ENCODE assay signal across 10 cellular contexts in the genomic region with DNA sequence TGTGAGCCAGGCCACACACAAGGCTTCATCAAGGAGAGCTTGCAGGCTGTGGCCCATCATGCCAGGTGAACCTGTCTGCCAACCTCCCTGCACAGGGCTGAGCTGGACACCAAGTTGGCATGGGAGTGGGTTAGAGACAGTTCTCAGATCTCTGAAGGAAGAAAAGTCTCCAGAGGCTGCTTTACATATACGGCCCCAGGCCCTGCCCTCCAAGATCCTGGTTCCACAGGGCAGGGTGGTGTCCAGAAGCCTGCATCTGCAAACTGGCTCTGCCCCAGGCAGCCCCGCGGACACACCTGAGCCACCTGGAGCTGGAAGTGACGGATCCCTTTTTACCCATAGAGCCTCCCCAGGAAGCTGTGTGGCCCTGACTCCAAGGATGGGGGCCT. TPM values are rescaled to one million over a fixed set of nuclear protein-coding genes. Genes with fewer than 3 reads are reported as not detected.
DNase-seq lines count a peak whose midpoint lies in the region; ATAC-seq, FAIRE-seq and TF ChIP-seq lines count a peak whose summit lies in the region.
"Had no signal": no experiment of that assay in that cellular context is flagged by ENCODE, and none has a peak within 500 bp of the region (broad histone marks: within the 10 kb centered on the region; RNA-seq: fewer than 3 reads in every experiment).

No MANE protein-coding gene starts in this region.

- no peak overlapping the region for H2AFZ ChIP-seq in HepG2 (ENCODE audit: low read length)

- CTCF ChIA-PET in HepG2 (lab: Yijun Ruan, JAX; ENCODE audit: low intra/inter-chr PET ratio, low total read pairs): interaction anchor here (0.6 to 2.2 kb wide), 3 partner anchors 20 to 104 kb away, joined by 3 to 6 read pairs (median 4); a partner anchor contains a TSS

- DNase-seq in colonic mucosa (peak; percentile 54), HepG2 (ENCODE audit: low spot score) (no peak), stomach (no peak)
- DNase-seq in effector CD8-positive, alpha-beta T cell (lab: John Stamatoyannopoulos, UW): no peak
- DNase-seq: NCI-H524 treated with DMSO at 0.1 percent for 48 hours had no signal

- peak overlapping the region in 6 of 11 experiments; percentile 1 to 57 (median 18); a peak in 5 of 22 replicates for H3K27ac ChIP-seq in BLaER1 treated with 17β-estradiol and CSF1 and Interleukin-3, amounts not matched to agents 10 nM and 100 nM
- H3K27ac ChIP-seq in colonic mucosa (peak overlapping the region; percentile 64), HepG2 (ENCODE audit: extremely low read length, insufficient read depth, low read length) (peak overlapping the region; percentile 88), stomach (peak overlapping the region; percentile 44 to 79 (median 72))
- H3K27ac ChIP-seq: cardiac muscle cell had no signal

- FAIRE-seq in HepG2 (lab: Jason Lieb, UNC): no peak

- BruUV-seq in HepG2 (replicated peaks; lab: Mats Ljungman, UMichigan): no TSS peak

- POLR2A ChIA-PET in HepG2 (lab: Yijun Ruan, JAX): interaction anchor here (1.2 to 3.1 kb wide), 7 partner anchors 11 to 406 kb away, joined by 4 to 44 read pairs (median 9); a partner anchor contains a TSS

- no peak overlapping the region for H3K4me3 ChIP-seq in BLaER1 treated with 17β-estradiol and CSF1 and Interleukin-3, amounts not matched to agents 10 nM and 100 nM
- H3K4me3 ChIP-seq in colonic mucosa: no peak overlapping the region
- no peak overlapping the region for H3K4me3 ChIP-seq in HepG2 (replicated peaks in 1 of 3; ENCODE audit: insufficient read depth in 1 of 3, low read depth in 2 of 3, low read length in 3 of 3)
- no peak overlapping the region for H3K4me3 ChIP-seq in stomach
- H3K4me3 ChIP-seq: cardiac muscle cell had no signal

- H3K27me3 ChIP-seq in BLaER1 treated with 17β-estradiol and CSF1 and Interleukin-3, amounts not matched to agents 10 nM and 100 nM: no peaks in the 10 kb centered on the region
- H3K27me3 ChIP-seq in colonic mucosa: no peaks in the 10 kb centered on the region
- no peaks in the 10 kb centered on the region for H3K27me3 ChIP-seq in HepG2 (ENCODE audit: control insufficient read depth in 1 of 2, insufficient read depth in 2 of 2, low read length in 2 of 2)
- H3K27me3 ChIP-seq in stomach: no peaks in the 10 kb centered on the region
- H3K27me3 ChIP-seq: cardiac muscle cell had no signal

- H3K9ac ChIP-seq in BLaER1 treated with 17β-estradiol and CSF1 and Interleukin-3, amounts not matched to agents 10 nM and 100 nM: peak overlapping the region in 7 of 11 experiments; percentile 1 to 58 (median 34); a peak in 10 of 22 replicates
- peak overlapping the region in 1 of 2 donors; percentile 13 for H3K9ac ChIP-seq in colonic mucosa (ENCODE audit: low read depth in 2 of 2, low read length in 2 of 2)
- no peak overlapping the region for H3K9ac ChIP-seq in HepG2 (ENCODE audit: insufficient read depth, low read depth, low read length)

- TF ChIP-seq CTCF in colonic mucosa (IDR thresholded peaks at IDR 0.05) (no peak), HepG2 (CRISPR knock-in tag; IDR thresholded peaks at IDR 0.05) (no peak), stomach (IDR thresholded peaks at IDR 0.05) (no peak)

- TF ChIP-seq POLR2A in HepG2 (IDR thresholded peaks at IDR 0.05; ENCODE audit: insufficient read depth in 1 of 2, low read depth in 2 of 2, low read length in 2 of 2) (no peak), stomach (IDR thresholded peaks at IDR 0.05) (no peak)

- H3K4me1 ChIP-seq in BLaER1 treated with 17β-estradiol and CSF1 and Interleukin-3, amounts not matched to agents 10 nM and 100 nM: peaks cover 20 to 62% (median 52%) of the 10 kb centered on the region in 10 experiments
- peaks cover 5% of the 10 kb centered on the region for H3K4me1 ChIP-seq in colonic mucosa
- peaks cover 46% of the 10 kb centered on the region for H3K4me1 ChIP-seq in HepG2 (ENCODE audit: insufficient read depth, low read length)
- H3K4me1 ChIP-seq in stomach: peaks cover 22 to 26% (median 24%) of the 10 kb centered on the region in 4 donors

- H3K36me3 ChIP-seq in BLaER1 treated with 17β-estradiol and CSF1 and Interleukin-3, amounts not matched to agents 10 nM and 100 nM: peaks cover 48 to 87% (median 71%) of the 10 kb centered on the region in 11 experiments
- H3K36me3 ChIP-seq in colonic mucosa (peaks cover 3% of the 10 kb centered on the region), HepG2 (replicated peaks in 1 of 2; ENCODE audit: control insufficient read depth in 1 of 2, insufficient read depth in 2 of 2, low read length in 2 of 2) (peaks cover 14 to 74% of the 10 kb centered on the region in 2 experiments), stomach (peaks cover 62 to 92% (median 90%) of the 10 kb centered on the region in 4 donors)

- no peaks in the 10 kb centered on the region for H3K9me3 ChIP-seq in BLaER1 treated with 17β-estradiol and CSF1 and Interleukin-3, amounts not matched to agents 10 nM and 100 nM (replicated peaks in 1 of 11)
- H3K9me3 ChIP-seq in colonic mucosa (no peaks in the 10 kb centered on the region), HepG2 (ENCODE audit: low read length) (no peaks in the 10 kb centered on the region), stomach (no peaks in the 10 kb centered on the region)

- TF ChIP-seq RAD21 in HepG2 (CRISPR knock-in tag; IDR thresholded peaks at IDR 0.05): no peak

- ATAC-seq in HepG2 (peak; percentile 5), HG03439 (IDR thresholded peaks at IDR 0.05; ENCODE audit: unreplicated experiment) (no peak), GM21367 (IDR thresholded peaks at IDR 0.05; ENCODE audit: unreplicated experiment) (no peak), GM18519 (IDR thresholded peaks at IDR 0.05; ENCODE audit: low FRiP score, unreplicated experiment) (no peak)

- H3K79me2 ChIP-seq in HepG2 (ENCODE audit: insufficient read depth, low read length): no peaks in the 10 kb centered on the region

- H3K4me2 ChIP-seq in BLaER1 treated with 17β-estradiol and CSF1 and Interleukin-3, amounts not matched to agents 10 nM and 100 nM: peak overlapping the region; percentile 48 to 87 (median 78)
- no peak overlapping the region for H3K4me2 ChIP-seq in HepG2 (ENCODE audit: low read depth, low read length)

- H4K20me1 ChIP-seq in BLaER1 treated with 17β-estradiol and CSF1 and Interleukin-3, amounts not matched to agents 10 nM and 100 nM: peaks cover 0 to 51% (median 7%) of the 10 kb centered on the region in 11 experiments; a peak in 10 of 22 replicates
- H4K20me1 ChIP-seq in HepG2 (ENCODE audit: insufficient read depth, low read length): no peaks in the 10 kb centered on the region

- in situ Hi-C loops in HepG2 (cut with HindIII; ENCODE audit: extremely low pct_ligation_motif_present, low pct_unique_long_range_greater_than_20kb): loop anchor here (10.0 kb wide), 1 partner anchor 409 kb away; a partner anchor contains a TSS

- TF ChIP-seq EP300 in HepG2 (IDR thresholded peaks at IDR 0.05; ENCODE audit: low read depth in 2 of 2, low read length in 2 of 2) (no peak), HepG2 (CRISPR knock-in tag; IDR thresholded peaks at IDR 0.05; ENCODE audit: borderline replicate concordance) (no peak), stomach (IDR thresholded peaks at IDR 0.05) (no peak)

- WGBS in HepG2 (ENCODE audit: low lambda C conversion rate): 83% methylated on average over 1 of the region's 4 CpGs
- 14 to 67% (median 46%) methylated on average over 1 to 4 of the region's 4 CpGs for WGBS in stomach, 5 donors

- intact Hi-C loops in colonic mucosa (cut with DNase I) (loop anchor here (5.0 kb wide), 1 partner anchor 407 kb away; a partner anchor contains a TSS), HepG2 (cut with micrococcal nuclease; ENCODE audit: unreplicated experiment) (no loop called here), stomach (cut with DNase I; ENCODE audit: low total_unique reads) (no loop called here)

RNA-seq across cellular contexts. Expression of a gene that starts 24.2 kb away (rescaled TPM):
- total RNA-seq in colonic mucosa (10 to 100 TPM; 55.6 to 79.5 TPM), HepG2 (2016; rRNA removed; fragmentation: Illumina TruSeq; extraction: Trizol) (59.0 and 82.8 TPM in 2 replicates), stomach (100 to 1,000 TPM in 1 of 5 donors, 10 to 100 TPM in 1, 1 to 10 TPM in 2, not detected in 1; 6.7 to 222 (median 45.5) TPM)
- 147 and 163 TPM in 2 replicates for total RNA-seq in HepG2 (2016; cell fraction: cytosol; rRNA removed; fragmentation: Illumina TruSeq; extraction: Trizol; ENCODE audit: low read depth)
- 53.8 and 85.2 TPM in 2 replicates for total RNA-seq in HepG2 (2016; cell fraction: insoluble cytoplasmic fraction; rRNA removed; fragmentation: Illumina TruSeq; extraction: Trizol)
- total RNA-seq in HepG2 (2016; cell fraction: membrane; rRNA removed; fragmentation: Illumina TruSeq; extraction: Trizol): 185 and 209 TPM in 2 replicates
- total RNA-seq in HepG2 (2016; cell fraction: nucleus; rRNA removed; fragmentation: Illumina TruSeq; extraction: Trizol): 38.9 and 45.1 TPM in 2 replicates
- polyA plus RNA-seq in HepG2 (2011; rRNA removed) (19.5 and 25.3 TPM in 2 replicates), stomach (10 to 100 TPM; 10.8 to 20.0 (median 17.0) TPM)
- 16.3 and 30.2 TPM in 2 replicates for polyA plus RNA-seq in HepG2 (2011; cell fraction: cytosol; rRNA removed)
- polyA plus RNA-seq in HepG2 (2011; cell fraction: nucleus; rRNA removed): 53.7 and 55.3 TPM in 2 replicates
- polyA plus RNA-seq in HepG2 (2012): 15.6 and 22.1 TPM in 2 replicates
- polyA plus RNA-seq in HepG2 (2016; cell fraction: cytosol; fragmentation: Illumina TruSeq; extraction: Trizol; ENCODE audit: low read depth): 142 and 160 TPM in 2 replicates
- polyA plus RNA-seq in HepG2 (2016; cell fraction: insoluble cytoplasmic fraction; fragmentation: Illumina TruSeq; extraction: Trizol; ENCODE audit: low read depth): 56.0 and 58.7 TPM in 2 replicates
- polyA plus RNA-seq in HepG2 (2016; cell fraction: membrane; fragmentation: Illumina TruSeq; extraction: Trizol; ENCODE audit: low read depth): 144 and 147 TPM in 2 replicates
- 73.3 and 84.5 TPM in 2 replicates for polyA plus RNA-seq in HepG2 (2016; cell fraction: nucleus; fragmentation: Illumina TruSeq; extraction: Trizol; ENCODE audit: insufficient read depth, low read depth)
- polyA minus RNA-seq in HepG2 (2011; rRNA and poly(A)+ RNA removed; ENCODE audit: low replicate concordance): 0.30 and 12.1 TPM in 2 replicates
- polyA minus RNA-seq in HepG2 (2011; cell fraction: cytosol; rRNA and poly(A)+ RNA removed): 10.4 and 11.7 TPM in 2 replicates
- 3.1 and 4.4 TPM in 2 replicates for polyA minus RNA-seq in HepG2 (2011; cell fraction: nucleus; rRNA and poly(A)+ RNA removed)

RNA-seq across cellular contexts. Expression of a gene that starts 24.3 kb away (rescaled TPM):
- total RNA-seq in colonic mucosa (10 to 100 TPM; 22.1 to 29.2 TPM), HepG2 (2016; rRNA removed; fragmentation: Illumina TruSeq; extraction: Trizol) (6.8 and 9.4 TPM in 2 replicates), stomach (100 to 1,000 TPM in 1 of 5 donors, 10 to 100 TPM in 4; 20.9 to 188 (median 40.8) TPM)
- 21.5 and 22.6 TPM in 2 replicates for total RNA-seq in HepG2 (2016; cell fraction: cytosol; rRNA removed; fragmentation: Illumina TruSeq; extraction: Trizol; ENCODE audit: low read depth)
- total RNA-seq in HepG2 (2016; cell fraction: insoluble cytoplasmic fraction; rRNA removed; fragmentation: Illumina TruSeq; extraction: Trizol): 5.4 and 8.6 TPM in 2 replicates
- total RNA-seq in HepG2 (2016; cell fraction: membrane; rRNA removed; fragmentation: Illumina TruSeq; extraction: Trizol): 9.6 TPM in 2 replicates
- total RNA-seq in HepG2 (2016; cell fraction: nucleus; rRNA removed; fragmentation: Illumina TruSeq; extraction: Trizol): 9.6 and 11.5 TPM in 2 replicates
- polyA plus RNA-seq in HepG2 (2011; rRNA removed) (5.1 TPM in 2 replicates), stomach (1 to 10 TPM; 4.4 to 9.8 (median 7.3) TPM)
- polyA plus RNA-seq in HepG2 (2011; cell fraction: cytosol; rRNA removed): 2.3 and 2.9 TPM in 2 replicates
- 12.7 and 15.5 TPM in 2 replicates for polyA plus RNA-seq in HepG2 (2011; cell fraction: nucleus; rRNA removed)
- polyA plus RNA-seq in HepG2 (2012): 7.2 and 7.6 TPM in 2 replicates
- 0.31 and 0.44 TPM in 2 replicates for polyA plus RNA-seq in HepG2 (2016; cell fraction: cytosol; fragmentation: Illumina TruSeq; extraction: Trizol; ENCODE audit: low read depth)
- polyA plus RNA-seq in HepG2 (2016; cell fraction: insoluble cytoplasmic fraction; fragmentation: Illumina TruSeq; extraction: Trizol; ENCODE audit: low read depth): 5.0 and 6.1 TPM in 2 replicates
- polyA plus RNA-seq in HepG2 (2016; cell fraction: membrane; fragmentation: Illumina TruSeq; extraction: Trizol; ENCODE audit: low read depth): 1.3 and 1.5 TPM in 2 replicates
- polyA plus RNA-seq in HepG2 (2016; cell fraction: nucleus; fragmentation: Illumina TruSeq; extraction: Trizol; ENCODE audit: insufficient read depth, low read depth): 18.1 and 18.4 TPM in 2 replicates
- polyA minus RNA-seq in HepG2 (2011; rRNA and poly(A)+ RNA removed; ENCODE audit: low replicate concordance): 8.0 and 20.0 TPM in 2 replicates
- polyA minus RNA-seq in HepG2 (2011; cell fraction: cytosol; rRNA and poly(A)+ RNA removed): 6.6 and 9.5 TPM in 2 replicates
- 40.7 and 48.7 TPM in 2 replicates for polyA minus RNA-seq in HepG2 (2011; cell fraction: nucleus; rRNA and poly(A)+ RNA removed)

RNA-seq across cellular contexts. Expression of a gene that starts 56.3 kb away (rescaled TPM):
- 10 to 100 TPM; 16.2 to 18.5 TPM for total RNA-seq in colonic mucosa
- 12.9 TPM in 2 replicates for total RNA-seq in HepG2 (2016; rRNA removed; fragmentation: Illumina TruSeq; extraction: Trizol)
- total RNA-seq in HepG2 (2016; cell fraction: cytosol; rRNA removed; fragmentation: Illumina TruSeq; extraction: Trizol; ENCODE audit: low read depth): 11.5 and 11.7 TPM in 2 replicates
- 12.5 and 15.2 TPM in 2 replicates for total RNA-seq in HepG2 (2016; cell fraction: insoluble cytoplasmic fraction; rRNA removed; fragmentation: Illumina TruSeq; extraction: Trizol)
- 8.5 and 9.1 TPM in 2 replicates for total RNA-seq in HepG2 (2016; cell fraction: membrane; rRNA removed; fragmentation: Illumina TruSeq; extraction: Trizol)
- 6.5 and 10.2 TPM in 2 replicates for total RNA-seq in HepG2 (2016; cell fraction: nucleus; rRNA removed; fragmentation: Illumina TruSeq; extraction: Trizol)
- 4.1 and 5.0 TPM in 2 replicates for polyA plus RNA-seq in HepG2 (2011; rRNA removed)
- polyA plus RNA-seq in HepG2 (2011; cell fraction: cytosol; rRNA removed): 2.7 and 3.7 TPM in 2 replicates
- 4.1 and 4.3 TPM in 2 replicates for polyA plus RNA-seq in HepG2 (2011; cell fraction: nucleus; rRNA removed)
- 7.5 and 8.6 TPM in 2 replicates for polyA plus RNA-seq in HepG2 (2012)
- polyA plus RNA-seq in HepG2 (2016; cell fraction: cytosol; fragmentation: Illumina TruSeq; extraction: Trizol; ENCODE audit: low read depth): 1.2 and 1.5 TPM in 2 replicates
- 16.1 and 18.0 TPM in 2 replicates for polyA plus RNA-seq in HepG2 (2016; cell fraction: insoluble cytoplasmic fraction; fragmentation: Illumina TruSeq; extraction: Trizol; ENCODE audit: low read depth)
- 4.0 and 4.6 TPM in 2 replicates for polyA plus RNA-seq in HepG2 (2016; cell fraction: membrane; fragmentation: Illumina TruSeq; extraction: Trizol; ENCODE audit: low read depth)
- 17.1 and 17.8 TPM in 2 replicates for polyA plus RNA-seq in HepG2 (2016; cell fraction: nucleus; fragmentation: Illumina TruSeq; extraction: Trizol; ENCODE audit: insufficient read depth, low read depth)
- 3.0 and 4.5 TPM in 2 replicates for polyA minus RNA-seq in HepG2 (2011; rRNA and poly(A)+ RNA removed; ENCODE audit: low replicate concordance)
- 2.3 and 3.6 TPM in 2 replicates for polyA minus RNA-seq in HepG2 (2011; cell fraction: cytosol; rRNA and poly(A)+ RNA removed)
- polyA minus RNA-seq in HepG2 (2011; cell fraction: nucleus; rRNA and poly(A)+ RNA removed): 2.7 and 3.7 TPM in 2 replicates
- 10 to 100 TPM in 3 of 5 donors, 1 to 10 TPM in 1, under 1 TPM in 1; 0.58 to 21.1 (median 10.7) TPM for total RNA-seq in stomach
- 10 to 100 TPM in 2 of 3 donors, 1 to 10 TPM in 1; 4.4 to 20.6 (median 10.8) TPM for polyA plus RNA-seq in stomach

Comparison
In these comparisons a context has a peak if more than half of its experiments do, and no peak if none do; other contexts are left out.
1. H3K27ac ChIP-seq: peak in every context shown above with its lines; median percentile 88 in HepG2; 72 in stomach; 64 in colonic mucosa; 18 in BLaER1 treated with 17β-estradiol and CSF1 and Interleukin-3, amounts not matched to agents 10 nM and 100 nM.